In genomic region chr3:197559662-197560061, GRCh38 we compare ENCODE assay signal across 29 cellular contexts.
"Had no signal": no experiment of that assay in that cellular context is flagged by ENCODE, and none has a peak within 500 bp of the region (broad histone marks: within the 10 kb centered on the region; RNA-seq: fewer than 3 reads in every experiment).

No MANE protein-coding gene starts in this region.

- H3K4me3 ChIP-seq: esophagus muscularis mucosa, heart left ventricle, prostate gland, smooth muscle cell, thyroid gland had no signal

- H3K27ac Mint-ChIP-seq: activated CD4-positive, alpha-beta memory T cell treated with anti-CD3 and anti-CD28 coated beads, Interleukin-2, amount 10 ng/mL, durations not matched to agents 7 days and 5 days; activated CD4-positive, alpha-beta T cell treated with anti-CD3 and anti-CD28 coated beads, Interleukin-2, amount 10 ng/mL, durations not matched to agents 7 days and 5 days; activated naive CD8-positive, alpha-beta T cell treated with anti-CD3 and anti-CD28 coated beads, Interleukin-2, amount 50 U/mL, for 24 hours; activated T-helper 2 cell treated with anti-CD3 and anti-CD28 coated beads, Interferon-gamma antibody, Interleukin-2, Interleukin-4, amounts not matched to agents 10 μg/mL and 5 μg/mL and 100 μg/mL, durations not matched to agents 14 hours and 24 hours and 36 hours; natural killer cell; stimulated activated memory B cell treated with anti-CD40 and anti-IgM and Interleukin-4, amounts not matched to agents 10 μg/mL and 1 μg/mL and 100 μg/mL, for 72 hours; stimulated activated naive CD8-positive, alpha-beta T cell treated with anti-CD3 and anti-CD28 coated beads, Interleukin-15, amount 100 ng/mL, for 72 hours; T-helper 17 cell; WTC11 had no signal

- H3K36me3 ChIP-seq: esophagus muscularis mucosa, heart left ventricle, prostate gland, thyroid gland had no signal

- ATAC-seq: activated naive CD8-positive, alpha-beta T cell treated with anti-CD3 and anti-CD28 coated beads, Interleukin-2, amount 50 U/mL, for 24 hours; foreskin keratinocyte; heart left ventricle; natural killer cell; SK-N-SH treated with all-trans-retinoic acid at 6 μM for 48 hours; stimulated activated memory B cell treated with anti-CD40 and anti-IgM and Interleukin-4, amounts not matched to agents 10 μg/mL and 1 μg/mL and 100 μg/mL, for 72 hours; stimulated activated naive CD8-positive, alpha-beta T cell treated with anti-CD3 and anti-CD28 coated beads, Interleukin-15, amount 100 ng/mL, for 72 hours; T-helper 17 cell; WTC11 had no signal

- H3K4me3 Mint-ChIP-seq: activated CD4-positive, alpha-beta memory T cell treated with anti-CD3 and anti-CD28 coated beads, Interleukin-2, amount 10 ng/mL, durations not matched to agents 7 days and 5 days; activated CD4-positive, alpha-beta T cell treated with anti-CD3 and anti-CD28 coated beads, Interleukin-2, amount 10 ng/mL, durations not matched to agents 7 days and 5 days; activated naive CD4-positive, alpha-beta T cell treated with anti-CD3 and anti-CD28 coated beads, Interleukin-2, amount 50 U/mL, for 24 hours; activated naive CD8-positive, alpha-beta T cell treated with anti-CD3 and anti-CD28 coated beads, Interleukin-2, amount 50 U/mL, for 24 hours; natural killer cell; stimulated activated memory B cell treated with anti-CD40 and anti-IgM and Interleukin-4, amounts not matched to agents 10 μg/mL and 1 μg/mL and 100 μg/mL, for 72 hours; stimulated activated naive CD8-positive, alpha-beta T cell treated with anti-CD3 and anti-CD28 coated beads, Interleukin-15, amount 100 ng/mL, for 72 hours; T-helper 17 cell; WTC11 had no signal

- H3K4me1 Mint-ChIP-seq: natural killer cell had no signal

- DNase-seq: activated CD4-positive, alpha-beta memory T cell treated with anti-CD3 and anti-CD28 coated beads, Interleukin-2, amount 10 ng/mL, durations not matched to agents 7 days and 5 days; activated CD4-positive, alpha-beta T cell treated with anti-CD3 and anti-CD28 coated beads for 1 hour; activated CD4-positive, alpha-beta T cell treated with anti-CD3 and anti-CD28 coated beads, Interleukin-2, amount 10 ng/mL, durations not matched to agents 7 days and 5 days; activated naive CD8-positive, alpha-beta T cell treated with anti-CD3 and anti-CD28 coated beads, Interleukin-2, amount 50 U/mL, for 24 hours; activated T-cell treated with anti-CD3 and anti-CD28 coated beads, Interleukin-2, amount 50 U/mL, for 48 hours; amygdala; caudate nucleus; foreskin keratinocyte; heart left ventricle; kidney glomerular epithelial cell; midbrain; natural killer cell; retina; stimulated activated CD4-positive, alpha-beta T cell treated with anti-CD3 and anti-CD28 coated beads, Interleukin-1b, Interleukin-23, amount 100 ng/mL, for 48 hours; stimulated activated CD4-positive, alpha-beta T cell treated with anti-CD3 and anti-CD28 coated beads, Interleukin-4, amount 100 ng/mL, for 4 hours; stimulated activated CD8-positive, alpha-beta memory T cell treated with anti-CD3 and anti-CD28 coated beads, Interleukin-4, amount 100 ng/mL, for 48 hours; stimulated activated naive CD8-positive, alpha-beta T cell treated with anti-CD3 and anti-CD28 coated beads, Interleukin-15, amount 100 ng/mL, for 72 hours; substantia nigra; T-helper 17 cell; T1000; thyroid gland had no signal

- H3K9me3 Mint-ChIP-seq: activated naive CD4-positive, alpha-beta T cell treated with anti-CD3 and anti-CD28 coated beads, Interleukin-2, amount 50 U/mL, for 24 hours; natural killer cell had no signal

- H3K4me1 ChIP-seq: foreskin keratinocyte, prostate gland had no signal

- H3K9me3 ChIP-seq: esophagus muscularis mucosa, prostate gland, thyroid gland had no signal
